Comparison of ENCODE assay signal across 8 cellular contexts in genomic region chr5:140700177-140701144, GRCh38. TPM values are rescaled to one million over a fixed set of nuclear protein-coding genes. Genes with fewer than 3 reads are reported as not detected.
DNase-seq lines count a peak whose midpoint lies in the region; ATAC-seq and TF ChIP-seq lines count a peak whose summit lies in the region.

Gene ZMAT2 (plus strand): TSS chr5:140700447. CDS start chr5:140700461, 14 bp downstream.

- no peaks in the 10 kb centered on the region for H3K27me3 ChIP-seq in gastroesophageal sphincter
- no peaks in the 10 kb centered on the region for H3K27me3 ChIP-seq in neutrophil

- CTCF ChIA-PET in activated naive CD4-positive, alpha-beta T cell treated with anti-CD3 and anti-CD28 coated beads, Interleukin-2, amount 10 ng/mL, durations not matched to agents 7 days and 5 days (lab: Charles Lee), result interaction anchor here (0.9 to 1.6 kb wide), 3 partner anchors 10 to 153 kb away, joined by 3 to 6 read pairs (median 3); partner anchors contain the start of genes EIF4EBP3 and HARS1

- peak within 1 kb of the TSS; percentile 90 for H3K9ac ChIP-seq in SK-N-MC (ENCODE audit: insufficient read length)

- DNase-seq in GM04503 (ENCODE audit: low read depth) (peak; percentile 93), HFFc6 (peak; percentile 99), NB4 (ENCODE audit: low read depth) (peak; percentile 97), SK-N-MC (ENCODE audit: low read depth, low spot score) (peak; percentile 97), substantia nigra (lab: John Stamatoyannopoulos, UW) (peak; percentile 20 to 97 (median 91))
- peak; percentile 97 for DNase-seq in activated naive CD4-positive, alpha-beta T cell treated with anti-CD3 and anti-CD28 coated beads, Interleukin-2, amount 10 ng/mL, durations not matched to agents 7 days and 5 days

- peak; percentile 79 for TF ChIP-seq POLR2A in NB4 (IDR thresholded peaks at IDR 0.05; ENCODE audit: extremely low read depth, insufficient read length)
- TF ChIP-seq POLR2A in gastroesophageal sphincter (IDR thresholded peaks at IDR 0.05), result peak; percentile 53 to 63

- peaks cover 55% of the 10 kb centered on the region for H3K36me3 Mint-ChIP-seq in HFFc6 (ENCODE audit: low read depth)
- H3K36me3 Mint-ChIP-seq in activated naive CD4-positive, alpha-beta T cell treated with anti-CD3 and anti-CD28 coated beads, Interleukin-2, amount 10 ng/mL, durations not matched to agents 7 days and 5 days, result peaks cover 72% of the 10 kb centered on the region

- H3K4me3 ChIP-seq in NB4 (ENCODE audit: low read depth, low read length), result peak within 1 kb of the TSS; percentile 95
- H3K4me3 ChIP-seq in SK-N-MC, result peak within 1 kb of the TSS; percentile 92
- peak within 1 kb of the TSS; percentile 77 to 100 for H3K4me3 ChIP-seq in gastroesophageal sphincter
- H3K4me3 ChIP-seq in neutrophil (ENCODE audit: low read depth in 1 of 2, low read length in 1 of 2), result peak within 1 kb of the TSS; percentile 82 to 90

- peaks cover 22% of the 10 kb centered on the region for H3K4me1 Mint-ChIP-seq in HFFc6 (ENCODE audit: low read depth)
- H3K4me1 Mint-ChIP-seq in activated naive CD4-positive, alpha-beta T cell treated with anti-CD3 and anti-CD28 coated beads, Interleukin-2, amount 10 ng/mL, durations not matched to agents 7 days and 5 days, result peaks cover 35% of the 10 kb centered on the region

- H3K4me1 ChIP-seq in gastroesophageal sphincter (peaks cover 6 to 31% (median 12%) of the 10 kb centered on the region in 3 donors), neutrophil (ENCODE audit: control insufficient read depth in 1 of 2, insufficient read depth in 1 of 2, low read depth in 1 of 2, low read length in 1 of 2) (peaks cover 24 to 25% of the 10 kb centered on the region in 2 experiments)

- WGBS in gastroesophageal sphincter (ENCODE audit: low coverage in 1 of 2), 2 donors, result 1 to 3% methylated on average over 12 to 22 of the region's 44 CpGs

- H3K9me3 Mint-ChIP-seq in HFFc6, result no peaks in the 10 kb centered on the region
- no peaks in the 10 kb centered on the region for H3K9me3 Mint-ChIP-seq in activated naive CD4-positive, alpha-beta T cell treated with anti-CD3 and anti-CD28 coated beads, Interleukin-2, amount 10 ng/mL, durations not matched to agents 7 days and 5 days

- H3K36me3 ChIP-seq in SK-N-MC (ENCODE audit: insufficient read depth, low read length) (peaks cover 73% of the 10 kb centered on the region), gastroesophageal sphincter (peaks cover 24 to 82% of the 10 kb centered on the region in 2 donors), neutrophil (peaks cover 84% of the 10 kb centered on the region)

- H3K27me3 Mint-ChIP-seq in HFFc6 (ENCODE audit: insufficient read depth), result no peaks in the 10 kb centered on the region
- no peaks in the 10 kb centered on the region for H3K27me3 Mint-ChIP-seq in activated naive CD4-positive, alpha-beta T cell treated with anti-CD3 and anti-CD28 coated beads, Interleukin-2, amount 10 ng/mL, durations not matched to agents 7 days and 5 days

- no peak for TF ChIP-seq EP300 in gastroesophageal sphincter (IDR thresholded peaks at IDR 0.05)

- ATAC-seq in gastroesophageal sphincter, result peak; percentile 100

- H3K9me3 ChIP-seq in SK-N-MC (ENCODE audit: low read depth, low read length) (no peaks in the 10 kb centered on the region), gastroesophageal sphincter (no peaks in the 10 kb centered on the region), neutrophil (no peaks in the 10 kb centered on the region)

- H3K4me3 Mint-ChIP-seq in HFFc6, result peak within 1 kb of the TSS; percentile 97
- H3K4me3 Mint-ChIP-seq in activated naive CD4-positive, alpha-beta T cell treated with anti-CD3 and anti-CD28 coated beads, Interleukin-2, amount 10 ng/mL, durations not matched to agents 7 days and 5 days, result peak within 1 kb of the TSS; percentile 93

- TF ChIP-seq CTCF in HFFc6 (IDR thresholded peaks at IDR 0.05) (no peak), NB4 (IDR thresholded peaks at IDR 0.05; ENCODE audit: low read depth, low read length) (no peak), gastroesophageal sphincter (IDR thresholded peaks at IDR 0.05) (no peak), neutrophil (IDR thresholded peaks at IDR 0.05) (no peak)

- H3K27ac ChIP-seq in SK-N-MC, result peak within 1 kb of the TSS; percentile 56; the same call in 1 of the 2 replicates
- H3K27ac ChIP-seq in gastroesophageal sphincter, result peak within 1 kb of the TSS; percentile 79 to 90 (median 82)
- peak within 1 kb of the TSS; percentile 89 for H3K27ac ChIP-seq in neutrophil
- H3K27ac ChIP-seq in substantia nigra (ENCODE audit: low read depth, low read length, poor library complexity, severe bottlenecking), result peak within 1 kb of the TSS; percentile 37

- H3K27ac Mint-ChIP-seq in HFFc6, result peak within 1 kb of the TSS; percentile 84
- peak within 1 kb of the TSS; percentile 90 for H3K27ac Mint-ChIP-seq in activated naive CD4-positive, alpha-beta T cell treated with anti-CD3 and anti-CD28 coated beads, Interleukin-2, amount 10 ng/mL, durations not matched to agents 7 days and 5 days

RNA-seq across cellular contexts. Expression of gene ZMAT2, which starts in this region (rescaled TPM):
- 10 to 100 TPM; 59.1 to 68.5 (median 63.8) TPM for total RNA-seq in HFFc6 (2021; fragmentation: NEBNext Ultra II Directional; extraction: Animal tissue kit (Norgen Biotek cat#: 25700))
- total RNA-seq in gastroesophageal sphincter, result 10 to 100 TPM; 35.8 to 47.2 (median 45.0) TPM

Comparison
In these comparisons a context has a peak if more than half of its experiments do, and no peak if none do; other contexts are left out.
1. Peak in every context shown above with its lines: DNase-seq, ATAC-seq, H3K4me3 ChIP-seq and H3K27ac ChIP-seq.
2. H3K27ac ChIP-seq: peak in every context shown above with its lines; median percentile 89 in neutrophil; 82 in gastroesophageal sphincter; 56 in SK-N-MC; 37 in substantia nigra.